Comparison of ENCODE assay signal across 1 cellular context in genomic region chr9:129649726-129650679, GRCh38.
TF ChIP-seq lines count a peak whose summit lies in the region.

No MANE protein-coding gene starts in this region.

TF ChIP-seq in HEK293, 187 proteins besides CTCF, POLR2A, EP300 and RAD21 (continued from another document):
- peak; percentile 52 for TF ChIP-seq PRDM10 (tag by site-specific recombination; IDR thresholded peaks at IDR 0.05)
- peak; percentile 30; the same call in 1 of the 2 replicates for TF ChIP-seq ZBTB17 (tag by site-specific recombination; IDR thresholded peaks at IDR 0.05)
